In the genomic region with DNA sequence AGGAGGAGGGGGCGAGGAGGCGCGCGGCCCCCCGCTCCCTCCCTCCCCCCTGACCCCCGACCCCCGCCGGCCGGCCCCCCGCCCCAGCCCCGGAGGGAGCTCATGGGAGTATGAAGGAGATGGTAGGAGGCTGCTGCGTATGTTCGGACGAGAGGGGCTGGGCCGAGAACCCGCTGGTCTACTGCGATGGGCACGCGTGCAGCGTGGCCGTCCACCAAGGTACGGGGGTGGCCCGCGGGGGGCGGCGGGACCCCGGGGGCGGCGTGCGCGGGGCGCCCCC, we compare ENCODE assay signal across 8 cellular contexts. TPM values are rescaled to one million over a fixed set of nuclear protein-coding genes. Genes with fewer than 3 reads are reported as not detected.
DNase-seq lines count a peak whose midpoint lies in the region; ATAC-seq, FAIRE-seq and TF ChIP-seq lines count a peak whose summit lies in the region.

No MANE protein-coding gene starts in this region.

- H4K5ac ChIP-seq in IMR-90 (ENCODE audit: low read depth, low read length): no peak overlapping the region

- CTCF ChIA-PET in IMR-90 (lab: Yijun Ruan, JAX): no interaction called here

- H3K23ac ChIP-seq in IMR-90 (ENCODE audit: low read depth, low read length): no peak overlapping the region

- no peak for FAIRE-seq in bronchial epithelial cell (lab: Jason Lieb, UNC)

- H3K4me3 ChIP-seq in AG10803 (ENCODE audit: low read length) (peak overlapping the region; percentile 74), IMR-90 (ENCODE audit: insufficient read depth, low read depth, low read length) (peak overlapping the region; percentile 68), bronchial epithelial cell (ENCODE audit: low read depth, low read length) (peak overlapping the region; percentile 62), muscle layer of colon (ENCODE audit: low read depth in 1 of 2, low read length in 2 of 2) (peak overlapping the region; percentile 85 to 98)

- no peak overlapping the region for H4K8ac ChIP-seq in IMR-90 (ENCODE audit: low read depth in 2 of 2, low read length in 2 of 2)

- dilution Hi-C loops in IMR-90 (cut with HindIII; ENCODE audit: low sequenced_read_pairs, unreplicated experiment): no loop called here

- no peak overlapping the region for H3K18ac ChIP-seq in IMR-90 (ENCODE audit: low read depth, low read length)

- TF ChIP-seq CTCF in AG10803 (conservative IDR thresholded peaks at IDR 0.05; ENCODE audit: low read length): no peak
- no peak for TF ChIP-seq CTCF in IMR-90 (conservative IDR thresholded peaks at IDR 0.05; ENCODE audit: low read depth, low read length)
- TF ChIP-seq CTCF in bronchial epithelial cell (IDR thresholded peaks at IDR 0.05; ENCODE audit: insufficient read depth, low read length, severe bottlenecking): no peak

- no peaks in the 10 kb centered on the region for H3K9me3 ChIP-seq in IMR-90 (ENCODE audit: control insufficient read depth, insufficient read depth, low read length)
- no peaks in the 10 kb centered on the region for H3K9me3 ChIP-seq in muscle layer of colon (ENCODE audit: low read length)

- H3K4me2 ChIP-seq in IMR-90 (ENCODE audit: low read depth, low read length): no peak overlapping the region

- no peak overlapping the region for H4K91ac ChIP-seq in IMR-90 (ENCODE audit: insufficient read depth, low read depth, low read length)

- peaks cover 13% of the 10 kb centered on the region; the same call in 1 of the 2 replicates for H3K9me1 ChIP-seq in IMR-90 (ENCODE audit: insufficient read depth, low read length)

- H3K79me1 ChIP-seq in IMR-90 (ENCODE audit: low read depth in 1 of 2, low read length in 2 of 2): peaks cover 22 to 69% of the 10 kb centered on the region in 2 experiments; a peak in 3 of 4 replicates

- TF ChIP-seq RAD21 in IMR-90 (IDR thresholded peaks at IDR 0.05; ENCODE audit: low read length): no peak

- H3K4ac ChIP-seq in IMR-90 (ENCODE audit: low read depth, low read length): no peak overlapping the region

- H2BK120ac ChIP-seq in IMR-90 (ENCODE audit: low read depth, low read length): no peak overlapping the region

- DNase-seq in AG10803 (ENCODE audit: low read depth) (no peak), IMR-90 (no peak), bronchial epithelial cell (ENCODE audit: low read depth) (no peak), NCI-H2081 (lab: John Stamatoyannopoulos, UW) (no peak), foreskin melanocyte (no peak), NCI-H1436 (lab: John Stamatoyannopoulos, UW) (no peak), mucosa of gallbladder (ENCODE audit: low spot score) (no peak)

- H3K27me3 ChIP-seq in IMR-90 (ENCODE audit: control insufficient read depth, insufficient read depth, low read length) (no peaks in the 10 kb centered on the region), bronchial epithelial cell (ENCODE audit: control insufficient read depth, insufficient read depth, low read length) (no peaks in the 10 kb centered on the region), muscle layer of colon (ENCODE audit: control insufficient read depth in 1 of 2, insufficient read depth in 2 of 2, low read length in 2 of 2) (no peaks in the 10 kb centered on the region)

- H3K14ac ChIP-seq in IMR-90 (replicated peaks; ENCODE audit: low read depth, low read length): no peak overlapping the region

- POLR2A ChIA-PET in IMR-90 (lab: Charles Lee; ENCODE audit: unreplicated experiment): no interaction called here

- no peak overlapping the region for H2BK15ac ChIP-seq in IMR-90 (ENCODE audit: low read depth, low read length)

- 0% methylated on average over 10 of the region's 32 CpGs; no CpG with 5 or more reads in 1 of the 2 experiments for WGBS in IMR-90 (ENCODE audit: extremely low coverage in 2 of 2, insufficient read length in 1 of 2), 2 experiments

- intact Hi-C loops in IMR-90 (cut with micrococcal nuclease): no loop called here

- peak overlapping the region; percentile 97 for H2AK9ac ChIP-seq in IMR-90 (replicated peaks; ENCODE audit: low read depth, low read length, poor library complexity)

- BruUV-seq in IMR-90 (replicated peaks; lab: Mats Ljungman, UMichigan): no TSS peak

- H4K20me1 ChIP-seq in IMR-90 (ENCODE audit: insufficient read depth, low read length): peaks cover 25% of the 10 kb centered on the region; the same call in 1 of the 2 replicates

- peak; percentile 9 for ATAC-seq in IMR-90 (ENCODE audit: low read depth)

- in situ Hi-C loops in IMR-90 (cut with MboI; ENCODE audit: low sequenced_read_pairs): no loop called here

- H3K36me3 ChIP-seq in IMR-90 (ENCODE audit: control insufficient read depth, insufficient read depth, low read length) (peaks cover 16% of the 10 kb centered on the region; the same call in 1 of the 2 replicates), bronchial epithelial cell (ENCODE audit: control insufficient read depth, insufficient read depth, low read length) (peaks cover 5% of the 10 kb centered on the region), muscle layer of colon (ENCODE audit: insufficient read depth, low read length) (peaks cover 22% of the 10 kb centered on the region)

- no peak overlapping the region for H2AK5ac ChIP-seq in IMR-90 (ENCODE audit: low read depth, low read length)

- peak overlapping the region; percentile 90 for H2AFZ ChIP-seq in IMR-90 (replicated peaks; ENCODE audit: low read length, poor library complexity)

- no peak overlapping the region for H3K56ac ChIP-seq in IMR-90 (ENCODE audit: extremely low read depth, insufficient read depth, low read length)

- H2BK5ac ChIP-seq in IMR-90 (ENCODE audit: low read depth, low read length, poor library complexity, severe bottlenecking): no peak overlapping the region

- no peak overlapping the region for H2BK20ac ChIP-seq in IMR-90 (ENCODE audit: low read depth, low read length)

- H3K4me1 ChIP-seq in IMR-90 (ENCODE audit: control insufficient read depth, insufficient read depth, low read length) (peaks cover 17% of the 10 kb centered on the region), muscle layer of colon (ENCODE audit: insufficient read depth, low read length) (peaks cover 35% of the 10 kb centered on the region)

- peak overlapping the region; percentile 24; the same call in 1 of the 2 replicates for H3K9ac ChIP-seq in IMR-90 (ENCODE audit: low read depth, low read length)
- H3K9ac ChIP-seq in muscle layer of colon (ENCODE audit: low read length): no peak overlapping the region

- TF ChIP-seq POLR2A in IMR-90 (IDR thresholded peaks at IDR 0.05; ENCODE audit: low read depth, low read length): no peak

- H3K27ac ChIP-seq in IMR-90 (ENCODE audit: insufficient read depth, low read length) (no peak overlapping the region; the same call in 1 of the 2 replicates), muscle layer of colon (ENCODE audit: low read depth, low read length) (peak overlapping the region; percentile 94)

TF ChIP-seq in IMR-90, 13 proteins besides CTCF, POLR2A, EP300 and RAD21:
- TF ChIP-seq MXI1 (IDR thresholded peaks at IDR 0.05; ENCODE audit: borderline replicate concordance, low read depth, low read length) (no peak), MAZ (IDR thresholded peaks at IDR 0.05; ENCODE audit: borderline replicate concordance, low read depth, low read length) (no peak), SMC3 (IDR thresholded peaks at IDR 0.05; ENCODE audit: low read depth, low read length) (no peak), FOS (IDR thresholded peaks at IDR 0.05; ENCODE audit: low read depth, low read length) (no peak), MAFK (IDR thresholded peaks at IDR 0.05; ENCODE audit: low read depth, low read length) (no peak), NFE2L2 (IDR thresholded peaks at IDR 0.05; ENCODE audit: low read depth, low read length) (no peak)

RNA-seq across cellular contexts. Expression of gene MLLT6, which starts 0.4 kb away (rescaled TPM):
- 7.2 and 7.5 TPM in 2 replicates for total RNA-seq in IMR-90 (2012; rRNA removed)
- polyA plus RNA-seq in IMR-90 (2012; rRNA removed): 21.2 and 22.7 TPM in 2 replicates
- 6.7 and 12.1 TPM in 2 replicates for polyA plus RNA-seq in IMR-90 (2012; cell fraction: cytosol; rRNA removed)
- polyA plus RNA-seq in IMR-90 (2012; cell fraction: nucleus; rRNA removed; ENCODE audit: low replicate concordance): 94.6 and 103 TPM in 2 replicates
- total RNA-seq in bronchial epithelial cell: 10.8 and 14.2 TPM in 2 replicates
- 175 TPM for total RNA-seq in mucosa of gallbladder

RNA-seq across cellular contexts. Expression of gene CISD3, which starts 24.7 kb away (rescaled TPM):
- total RNA-seq in IMR-90 (2012; rRNA removed): 1.3 and 1.4 TPM in 2 replicates
- 14.1 and 20.3 TPM in 2 replicates for polyA plus RNA-seq in IMR-90 (2012; rRNA removed)
- polyA plus RNA-seq in IMR-90 (2012; cell fraction: cytosol; rRNA removed): 5.4 and 10.6 TPM in 2 replicates
- 2.6 and 4.6 TPM in 2 replicates for polyA plus RNA-seq in IMR-90 (2012; cell fraction: nucleus; rRNA removed; ENCODE audit: low replicate concordance)
- total RNA-seq in bronchial epithelial cell: 2.9 and 4.4 TPM in 2 replicates
- total RNA-seq in mucosa of gallbladder: 51.5 TPM

RNA-seq across cellular contexts. Expression of gene EPOP, which starts 30.7 kb away (rescaled TPM):
- total RNA-seq in IMR-90 (2012; rRNA removed) (0.28 and 0.36 TPM in 2 replicates), bronchial epithelial cell (2.4 and 4.2 TPM in 2 replicates), mucosa of gallbladder (2.8 TPM)
- 0.80 and 0.82 TPM in 2 replicates for polyA plus RNA-seq in IMR-90 (2012; rRNA removed)
- polyA plus RNA-seq in IMR-90 (2012; cell fraction: cytosol; rRNA removed): 0.77 and 0.79 TPM in 2 replicates
- 0.49 and 0.57 TPM in 2 replicates for polyA plus RNA-seq in IMR-90 (2012; cell fraction: nucleus; rRNA removed; ENCODE audit: low replicate concordance)

RNA-seq across cellular contexts. Expression of gene PCGF2, which starts 42.7 kb away (rescaled TPM):
- 1.1 and 1.4 TPM in 2 replicates for total RNA-seq in IMR-90 (2012; rRNA removed)
- 18.2 and 27.8 TPM in 2 replicates for polyA plus RNA-seq in IMR-90 (2012; rRNA removed)
- 17.3 and 39.2 TPM in 2 replicates for polyA plus RNA-seq in IMR-90 (2012; cell fraction: cytosol; rRNA removed)
- polyA plus RNA-seq in IMR-90 (2012; cell fraction: nucleus; rRNA removed; ENCODE audit: low replicate concordance): 30.3 and 77.5 TPM in 2 replicates
- 1.1 and 2.3 TPM in 2 replicates for total RNA-seq in bronchial epithelial cell
- 52.3 TPM for total RNA-seq in mucosa of gallbladder

RNA-seq across cellular contexts. Expression of gene PSMB3, which starts 47.1 kb away (rescaled TPM):
- total RNA-seq in IMR-90 (2012; rRNA removed): 510 and 828 TPM in 2 replicates
- 480 and 525 TPM in 2 replicates for polyA plus RNA-seq in IMR-90 (2012; rRNA removed)
- polyA plus RNA-seq in IMR-90 (2012; cell fraction: cytosol; rRNA removed): 600 and 763 TPM in 2 replicates
- polyA plus RNA-seq in IMR-90 (2012; cell fraction: nucleus; rRNA removed; ENCODE audit: low replicate concordance): 201 and 228 TPM in 2 replicates
- 273 and 288 TPM in 2 replicates for total RNA-seq in bronchial epithelial cell
- 119 TPM for total RNA-seq in mucosa of gallbladder

Comparison
In these comparisons a context has a peak if more than half of its experiments do, and no peak if none do; other contexts are left out.
1. RNA of gene MLLT6, which starts 0.4 kb away (total RNA-seq): 175 TPM in mucosa of gallbladder (single experiment); 10.8 to 14.2 TPM in bronchial epithelial cell and 7.2 to 7.5 TPM in IMR-90; every median in the first group is over 10 times any median in the second.
2. Peak in every context shown above with its lines, with median percentiles within 50 percentile points of each other: H3K4me3 ChIP-seq.